1 cellular context compared by ENCODE assay signal in genomic region chr10:22003964-22004281, GRCh38.
A peak's percentile ranks its signal among the peaks of the same experiment; 100 is the strongest.
TF ChIP-seq lines count a peak whose summit lies in the region.

No MANE protein-coding gene starts in this region.

TF ChIP-seq in K562, 482 proteins besides CTCF, POLR2A, EP300 and RAD21 (continued from another document):
- no peak for TF ChIP-seq ELF1 (tag; IDR thresholded peaks at IDR 0.05)
- TF ChIP-seq EP400 (IDR thresholded peaks at IDR 0.05): 0 out of 2 replicates have a peak, but pooled peaks have one; percentile 4
- 0 out of 2 replicates have a peak, but pooled peaks have one; percentile 1 for TF ChIP-seq RAD51 (IDR thresholded peaks at IDR 0.05; ENCODE audit: borderline replicate concordance, low read depth)
- TF ChIP-seq MTA1 (IDR thresholded peaks at IDR 0.05; ENCODE audit: borderline replicate concordance): 0 out of 2 replicates have a peak, but pooled peaks have one; percentile 23
- 0 out of 2 replicates have a peak, but pooled peaks have one; percentile 37 for TF ChIP-seq GATAD2A (IDR thresholded peaks at IDR 0.05)
- TF ChIP-seq, protein P1, sequence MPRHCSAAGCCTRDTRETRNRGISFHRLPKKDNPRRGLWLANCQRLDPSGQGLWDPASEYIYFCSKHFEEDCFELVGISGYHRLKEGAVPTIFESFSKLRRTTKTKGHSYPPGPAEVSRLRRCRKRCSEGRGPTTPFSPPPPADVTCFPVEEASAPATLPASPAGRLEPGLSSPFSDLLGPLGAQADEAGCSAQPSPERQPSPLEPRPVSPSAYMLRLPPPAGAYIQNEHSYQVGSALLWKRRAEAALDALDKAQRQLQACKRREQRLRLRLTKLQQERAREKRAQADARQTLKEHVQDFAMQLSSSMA (CRISPR knock-in tag; IDR thresholded peaks at IDR 0.05): no peak
- TF ChIP-seq ZNF707 (CRISPR knock-in tag; conservative IDR thresholded peaks at IDR 0.05): no peak
- peak; percentile 74 for TF ChIP-seq TAF9B (IDR thresholded peaks at IDR 0.05; ENCODE audit: partially characterized antibody)
- peak; percentile 65 for TF ChIP-seq FOXJ2 (tag; IDR thresholded peaks at IDR 0.05)
- TF ChIP-seq, protein P2, sequence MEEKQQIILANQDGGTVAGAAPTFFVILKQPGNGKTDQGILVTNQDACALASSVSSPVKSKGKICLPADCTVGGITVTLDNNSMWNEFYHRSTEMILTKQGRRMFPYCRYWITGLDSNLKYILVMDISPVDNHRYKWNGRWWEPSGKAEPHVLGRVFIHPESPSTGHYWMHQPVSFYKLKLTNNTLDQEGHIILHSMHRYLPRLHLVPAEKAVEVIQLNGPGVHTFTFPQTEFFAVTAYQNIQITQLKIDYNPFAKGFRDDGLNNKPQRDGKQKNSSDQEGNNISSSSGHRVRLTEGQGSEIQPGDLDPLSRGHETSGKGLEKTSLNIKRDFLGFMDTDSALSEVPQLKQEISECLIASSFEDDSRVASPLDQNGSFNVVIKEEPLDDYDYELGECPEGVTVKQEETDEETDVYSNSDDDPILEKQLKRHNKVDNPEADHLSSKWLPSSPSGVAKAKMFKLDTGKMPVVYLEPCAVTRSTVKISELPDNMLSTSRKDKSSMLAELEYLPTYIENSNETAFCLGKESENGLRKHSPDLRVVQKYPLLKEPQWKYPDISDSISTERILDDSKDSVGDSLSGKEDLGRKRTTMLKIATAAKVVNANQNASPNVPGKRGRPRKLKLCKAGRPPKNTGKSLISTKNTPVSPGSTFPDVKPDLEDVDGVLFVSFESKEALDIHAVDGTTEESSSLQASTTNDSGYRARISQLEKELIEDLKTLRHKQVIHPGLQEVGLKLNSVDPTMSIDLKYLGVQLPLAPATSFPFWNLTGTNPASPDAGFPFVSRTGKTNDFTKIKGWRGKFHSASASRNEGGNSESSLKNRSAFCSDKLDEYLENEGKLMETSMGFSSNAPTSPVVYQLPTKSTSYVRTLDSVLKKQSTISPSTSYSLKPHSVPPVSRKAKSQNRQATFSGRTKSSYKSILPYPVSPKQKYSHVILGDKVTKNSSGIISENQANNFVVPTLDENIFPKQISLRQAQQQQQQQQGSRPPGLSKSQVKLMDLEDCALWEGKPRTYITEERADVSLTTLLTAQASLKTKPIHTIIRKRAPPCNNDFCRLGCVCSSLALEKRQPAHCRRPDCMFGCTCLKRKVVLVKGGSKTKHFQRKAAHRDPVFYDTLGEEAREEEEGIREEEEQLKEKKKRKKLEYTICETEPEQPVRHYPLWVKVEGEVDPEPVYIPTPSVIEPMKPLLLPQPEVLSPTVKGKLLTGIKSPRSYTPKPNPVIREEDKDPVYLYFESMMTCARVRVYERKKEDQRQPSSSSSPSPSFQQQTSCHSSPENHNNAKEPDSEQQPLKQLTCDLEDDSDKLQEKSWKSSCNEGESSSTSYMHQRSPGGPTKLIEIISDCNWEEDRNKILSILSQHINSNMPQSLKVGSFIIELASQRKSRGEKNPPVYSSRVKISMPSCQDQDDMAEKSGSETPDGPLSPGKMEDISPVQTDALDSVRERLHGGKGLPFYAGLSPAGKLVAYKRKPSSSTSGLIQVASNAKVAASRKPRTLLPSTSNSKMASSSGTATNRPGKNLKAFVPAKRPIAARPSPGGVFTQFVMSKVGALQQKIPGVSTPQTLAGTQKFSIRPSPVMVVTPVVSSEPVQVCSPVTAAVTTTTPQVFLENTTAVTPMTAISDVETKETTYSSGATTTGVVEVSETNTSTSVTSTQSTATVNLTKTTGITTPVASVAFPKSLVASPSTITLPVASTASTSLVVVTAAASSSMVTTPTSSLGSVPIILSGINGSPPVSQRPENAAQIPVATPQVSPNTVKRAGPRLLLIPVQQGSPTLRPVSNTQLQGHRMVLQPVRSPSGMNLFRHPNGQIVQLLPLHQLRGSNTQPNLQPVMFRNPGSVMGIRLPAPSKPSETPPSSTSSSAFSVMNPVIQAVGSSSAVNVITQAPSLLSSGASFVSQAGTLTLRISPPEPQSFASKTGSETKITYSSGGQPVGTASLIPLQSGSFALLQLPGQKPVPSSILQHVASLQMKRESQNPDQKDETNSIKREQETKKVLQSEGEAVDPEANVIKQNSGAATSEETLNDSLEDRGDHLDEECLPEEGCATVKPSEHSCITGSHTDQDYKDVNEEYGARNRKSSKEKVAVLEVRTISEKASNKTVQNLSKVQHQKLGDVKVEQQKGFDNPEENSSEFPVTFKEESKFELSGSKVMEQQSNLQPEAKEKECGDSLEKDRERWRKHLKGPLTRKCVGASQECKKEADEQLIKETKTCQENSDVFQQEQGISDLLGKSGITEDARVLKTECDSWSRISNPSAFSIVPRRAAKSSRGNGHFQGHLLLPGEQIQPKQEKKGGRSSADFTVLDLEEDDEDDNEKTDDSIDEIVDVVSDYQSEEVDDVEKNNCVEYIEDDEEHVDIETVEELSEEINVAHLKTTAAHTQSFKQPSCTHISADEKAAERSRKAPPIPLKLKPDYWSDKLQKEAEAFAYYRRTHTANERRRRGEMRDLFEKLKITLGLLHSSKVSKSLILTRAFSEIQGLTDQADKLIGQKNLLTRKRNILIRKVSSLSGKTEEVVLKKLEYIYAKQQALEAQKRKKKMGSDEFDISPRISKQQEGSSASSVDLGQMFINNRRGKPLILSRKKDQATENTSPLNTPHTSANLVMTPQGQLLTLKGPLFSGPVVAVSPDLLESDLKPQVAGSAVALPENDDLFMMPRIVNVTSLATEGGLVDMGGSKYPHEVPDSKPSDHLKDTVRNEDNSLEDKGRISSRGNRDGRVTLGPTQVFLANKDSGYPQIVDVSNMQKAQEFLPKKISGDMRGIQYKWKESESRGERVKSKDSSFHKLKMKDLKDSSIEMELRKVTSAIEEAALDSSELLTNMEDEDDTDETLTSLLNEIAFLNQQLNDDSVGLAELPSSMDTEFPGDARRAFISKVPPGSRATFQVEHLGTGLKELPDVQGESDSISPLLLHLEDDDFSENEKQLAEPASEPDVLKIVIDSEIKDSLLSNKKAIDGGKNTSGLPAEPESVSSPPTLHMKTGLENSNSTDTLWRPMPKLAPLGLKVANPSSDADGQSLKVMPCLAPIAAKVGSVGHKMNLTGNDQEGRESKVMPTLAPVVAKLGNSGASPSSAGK (IDR thresholded peaks at IDR 0.05): peak; percentile 70
- no peak for TF ChIP-seq ZBTB7A (IDR thresholded peaks at IDR 0.05; ENCODE audit: borderline replicate concordance, control insufficient read depth, low read depth, low read length)
TF ChIP-seq in K562: peak in this region for 11.
